Comparison of ENCODE assay signal across 37 cellular contexts in the genomic region with DNA sequence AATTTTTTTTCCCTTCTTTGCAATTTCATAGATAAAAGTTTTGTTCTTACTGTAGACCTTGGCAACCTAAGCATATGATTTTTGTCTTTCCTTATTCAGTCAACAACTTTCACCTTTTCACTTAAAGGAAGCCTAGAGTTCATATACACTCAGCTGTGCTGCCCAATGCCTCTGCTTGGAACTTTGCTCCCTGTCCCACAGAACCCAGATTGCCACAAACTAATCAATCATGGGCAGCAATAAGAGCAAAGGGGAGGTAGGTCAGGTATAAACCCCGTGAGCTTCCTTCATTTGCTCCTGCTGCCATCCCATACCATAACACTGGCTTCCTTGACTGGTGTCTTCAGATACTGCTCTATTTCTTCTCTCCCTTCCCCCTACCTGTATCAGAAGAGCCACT. TPM values are rescaled to one million over a fixed set of nuclear protein-coding genes. Genes with fewer than 3 reads are reported as not detected.
"Had no signal": no experiment of that assay in that cellular context is flagged by ENCODE, and none has a peak within 500 bp of the region (broad histone marks: within the 10 kb centered on the region; RNA-seq: fewer than 3 reads in every experiment).

No MANE protein-coding gene starts in this region.

- DNase-seq: Kasumi-1, MG63, NCI-H1048, NCI-H1092 treated with DMSO at 0.1 percent for 48 hours, NCI-H1105 treated with DMSO at 0.1 percent for 48 hours, NCI-H1417, NCI-H1436, NCI-H146, NCI-H1694, NCI-H187, NCI-H1930, NCI-H2029 treated with DMSO at 0.1 percent for 48 hours, NCI-H2081 treated with DMSO at 0.1 percent for 48 hours, NCI-H2107, NCI-H2171, NCI-H226, NCI-H446 treated with DMSO at 0.1 percent for 48 hours, NCI-H510A, NCI-H524, NCI-H526, NCI-H69, NCI-H748 treated with DMSO at 0.1 percent for 48 hours, NCI-H82, PC-9, SHP77, SIG-M5, SJCRH30, SK-N-SH, SW 1271 had no signal

- H3K36me3 ChIP-seq: MG63, SJCRH30 had no signal

- H3K9me3 ChIP-seq: MG63, SK-N-SH had no signal

- H3K4me1 ChIP-seq: SJCRH30 had no signal

- FAIRE-seq: RCC 7860 had no signal

- ATAC-seq: Panc1, Right ventricle myocardium inferior had no signal

- H3K4me3 ChIP-seq: MG63, PC-9, SJCRH30 had no signal

- H2AFZ ChIP-seq: PC-9 had no signal

- H3K27ac ChIP-seq: PC-9, RWPE1, SJCRH30 had no signal

- H3K9ac ChIP-seq: SK-N-SH had no signal

- H3K27me3 ChIP-seq: MG63, SJCRH30 had no signal

- H3K4me2 ChIP-seq: PC-9, SK-N-SH had no signal

RNA-seq across cellular contexts. Expression of gene BEND2, which starts 51.0 kb away (rescaled TPM):
- total RNA-seq: M059J, OCI-LY7, PC-9, Right ventricle myocardium inferior, RPMI7951, SJCRH30, SK-MEL-5 had no signal
- polyA plus RNA-seq: SK-N-SH had no signal
